ENCODE assay signal across 13 cellular contexts in genomic region chr9:91179237-91180138, GRCh38.
DNase-seq lines count a peak whose midpoint lies in the region; ATAC-seq and TF ChIP-seq lines count a peak whose summit lies in the region.
"Had no signal": no experiment of that assay in that cellular context is flagged by ENCODE, and none has a peak within 500 bp of the region (broad histone marks: within the 10 kb centered on the region; RNA-seq: fewer than 3 reads in every experiment).

No MANE protein-coding gene starts in this region.

- peaks cover 2% of the 10 kb centered on the region for H3K36me3 Mint-ChIP-seq in activated T-cell treated with anti-CD3 and anti-CD28 coated beads, Interleukin-2, amount 50 U/mL, for 24 hours (ENCODE audit: low read depth)
- H3K36me3 Mint-ChIP-seq in activated T-cell treated with anti-CD3 and anti-CD28 coated beads, Interleukin-2, amount 50 U/mL, for 4 hours (ENCODE audit: insufficient read depth): no peaks in the 10 kb centered on the region

- H3K27me3 ChIP-seq in transverse colon (no peaks in the 10 kb centered on the region), mesendoderm (ENCODE audit: insufficient read depth, low read length, poor library complexity) (no peaks in the 10 kb centered on the region)
- H3K27me3 ChIP-seq: spleen had no signal

- intact Hi-C loops in transverse colon (cut with DNase I; ENCODE audit: low total_unique reads): no loop called here

- no peaks in the 10 kb centered on the region for H3K9me3 ChIP-seq in transverse colon
- H3K9me3 ChIP-seq: spleen had no signal

- H3K4me1 Mint-ChIP-seq in activated T-cell treated with anti-CD3 and anti-CD28 coated beads, Interleukin-2, amount 50 U/mL, for 24 hours (ENCODE audit: low read depth): peaks cover 56% of the 10 kb centered on the region
- peaks cover 28% of the 10 kb centered on the region for H3K4me1 Mint-ChIP-seq in activated T-cell treated with anti-CD3 and anti-CD28 coated beads, Interleukin-2, amount 50 U/mL, for 4 hours (ENCODE audit: low read depth)

- peak overlapping the region; percentile 95 for H3K27ac Mint-ChIP-seq in activated T-cell treated with anti-CD3 and anti-CD28 coated beads, Interleukin-2, amount 50 U/mL, for 24 hours
- H3K27ac Mint-ChIP-seq: activated B cell treated with CpG ODN at 0.5 μM for 24 hours had no signal

- no peak overlapping the region for H2BK15ac ChIP-seq in mesendoderm (replicated peaks; ENCODE audit: low read depth)

- WGBS in transverse colon (ENCODE audit: low coverage in 1 of 2), 2 donors: 92 to 94% methylated on average over 3 to 23 of the region's 23 CpGs
- no CpG with 5 or more reads among the region's 23 CpGs for whole genome bisulfite sequencing in mesendoderm (ENCODE audit: extremely low coverage, insufficient coverage, low lambda C conversion rate)

- no peak overlapping the region for H4K5ac ChIP-seq in mesendoderm (ENCODE audit: low read length)

- no peak for DNase-seq in activated T-cell treated with anti-CD3 and anti-CD28 coated beads, Interleukin-2, amount 50 U/mL, for 24 hours
- DNase-seq in activated T-cell treated with anti-CD3 and anti-CD28 coated beads, Interleukin-2, amount 50 U/mL, for 4 hours: no peak
- peak; percentile 50 for DNase-seq in fibroblast of peridontal ligament (ENCODE audit: extremely low read depth)
- DNase-seq in transverse colon: peak; percentile 4
- no peak for DNase-seq in mesendoderm
- DNase-seq in GM19240 (ENCODE audit: insufficient read length, low spot score): no peak
- DNase-seq in stimulated activated CD4-positive, alpha-beta T cell treated with anti-CD3 and anti-CD28 coated beads, Interleukin-15, amount 100 ng/mL, for 24 hours: no peak
- DNase-seq: activated B cell treated with CpG ODN at 0.5 μM for 24 hours, AML-193, NCI-H446 treated with DMSO at 0.1 percent for 48 hours, SHP77 treated with DMSO at 0.1 percent for 48 hours had no signal

- H3K4me1 ChIP-seq in transverse colon (peaks cover 4 to 13% (median 9%) of the 10 kb centered on the region in 4 donors), mesendoderm (ENCODE audit: control insufficient read depth, low read depth, low read length) (no peaks in the 10 kb centered on the region)

- H3K4me3 ChIP-seq in transverse colon: no peak overlapping the region
- H3K4me3 ChIP-seq in mesendoderm (ENCODE audit: low read length): no peak overlapping the region
- H3K4me3 ChIP-seq: spleen had no signal

- in situ Hi-C loops in transverse colon (cut with MboI; ENCODE audit: low pct_ligation_motif_present in 1 of 4, low pct_unique_long_range_greater_than_20kb in 1 of 4, low sequenced_read_pairs in 3 of 4): no loop called here

- H3K27me3 Mint-ChIP-seq in activated T-cell treated with anti-CD3 and anti-CD28 coated beads, Interleukin-2, amount 50 U/mL, for 24 hours: no peaks in the 10 kb centered on the region
- no peaks in the 10 kb centered on the region for H3K27me3 Mint-ChIP-seq in activated T-cell treated with anti-CD3 and anti-CD28 coated beads, Interleukin-2, amount 50 U/mL, for 4 hours (ENCODE audit: low read depth)
- H3K27me3 Mint-ChIP-seq: activated B cell treated with CpG ODN at 0.5 μM for 24 hours had no signal

- no peak for TF ChIP-seq CTCF in transverse colon (IDR thresholded peaks at IDR 0.05)

- H3K4me3 Mint-ChIP-seq in activated T-cell treated with anti-CD3 and anti-CD28 coated beads, Interleukin-2, amount 50 U/mL, for 24 hours: no peak overlapping the region
- no peak overlapping the region for H3K4me3 Mint-ChIP-seq in activated T-cell treated with anti-CD3 and anti-CD28 coated beads, Interleukin-2, amount 50 U/mL, for 4 hours
- H3K4me3 Mint-ChIP-seq: activated B cell treated with CpG ODN at 0.5 μM for 24 hours had no signal

- H3K27ac ChIP-seq in transverse colon: no peak overlapping the region
- H3K27ac ChIP-seq in mesendoderm (ENCODE audit: low read depth, low read length): no peak overlapping the region
- H3K27ac ChIP-seq: spleen had no signal

- no peak overlapping the region for H3K56ac ChIP-seq in mesendoderm (ENCODE audit: low read length)

- H3K4ac ChIP-seq in mesendoderm (ENCODE audit: low read depth, low read length): no peak overlapping the region

- ATAC-seq in activated T-cell treated with anti-CD3 and anti-CD28 coated beads, Interleukin-2, amount 50 U/mL, for 4 hours: no peak
- peak; percentile 58 for ATAC-seq in SK-N-SH treated with all-trans-retinoic acid at 6 μM for 48 hours

- no peak overlapping the region for H3K9ac ChIP-seq in mesendoderm (ENCODE audit: low read length)

- H3K9me3 Mint-ChIP-seq in activated T-cell treated with anti-CD3 and anti-CD28 coated beads, Interleukin-2, amount 50 U/mL, for 24 hours: no peaks in the 10 kb centered on the region
- no peaks in the 10 kb centered on the region for H3K9me3 Mint-ChIP-seq in activated T-cell treated with anti-CD3 and anti-CD28 coated beads, Interleukin-2, amount 50 U/mL, for 4 hours
- H3K9me3 Mint-ChIP-seq: activated B cell treated with CpG ODN at 0.5 μM for 24 hours had no signal

- no peak overlapping the region for H2BK120ac ChIP-seq in mesendoderm (ENCODE audit: low read depth, low read length)

- no peak overlapping the region for H4K8ac ChIP-seq in mesendoderm (ENCODE audit: low read depth, low read length)

- H3K18ac ChIP-seq in mesendoderm (ENCODE audit: low read length): no peak overlapping the region

- no peak overlapping the region for H2AK5ac ChIP-seq in mesendoderm (ENCODE audit: low read length)

- no peak overlapping the region for H3K23ac ChIP-seq in mesendoderm (ENCODE audit: low read length)

- no peak for TF ChIP-seq EP300 in transverse colon (IDR thresholded peaks at IDR 0.05; ENCODE audit: low read depth)

- no peaks in the 10 kb centered on the region for H3K79me1 ChIP-seq in mesendoderm (ENCODE audit: low read length)

- H3K4me2 ChIP-seq in mesendoderm (ENCODE audit: low read length): no peak overlapping the region

- H3K79me2 ChIP-seq in mesendoderm (ENCODE audit: control insufficient read depth, insufficient read depth, low read length): no peaks in the 10 kb centered on the region

- no peak overlapping the region for H2BK5ac ChIP-seq in mesendoderm (ENCODE audit: low read length)

- TF ChIP-seq POLR2A in transverse colon (IDR thresholded peaks at IDR 0.05): no peak

- no peaks in the 10 kb centered on the region for H3K36me3 ChIP-seq in transverse colon
- no peaks in the 10 kb centered on the region for H3K36me3 ChIP-seq in mesendoderm (ENCODE audit: control insufficient read depth, insufficient read depth, low read length)
- H3K36me3 ChIP-seq: spleen had no signal

TF ChIP-seq in SK-N-SH treated with all-trans-retinoic acid at 6 μM for 48 hours, 23 proteins besides CTCF, POLR2A, EP300 and RAD21:
- TF ChIP-seq ISL1 (CRISPR knock-in tag; IDR thresholded peaks at IDR 0.05) (no peak), CSRNP3 (CRISPR knock-in tag; IDR thresholded peaks at IDR 0.05) (no peak), BACH2 (CRISPR knock-in tag; IDR thresholded peaks at IDR 0.05; ENCODE audit: borderline replicate concordance) (no peak), GLIS3 (CRISPR knock-in tag; IDR thresholded peaks at IDR 0.05) (no peak), ZFP3 (CRISPR knock-in tag; IDR thresholded peaks at IDR 0.05) (no peak), CREB5 (CRISPR knock-in tag; IDR thresholded peaks at IDR 0.05; ENCODE audit: low read depth) (no peak), TCF4 (CRISPR knock-in tag; IDR thresholded peaks at IDR 0.05; ENCODE audit: borderline replicate concordance) (no peak), CSDC2 (CRISPR knock-in tag; IDR thresholded peaks at IDR 0.05) (no peak), TOX (CRISPR knock-in tag; IDR thresholded peaks at IDR 0.05; ENCODE audit: borderline replicate concordance) (no peak)
TF ChIP-seq in SK-N-SH treated with all-trans-retinoic acid at 6 μM for 48 hours: peak in this region for 0.

Comparison
In these comparisons a context has a peak if more than half of its experiments do, and no peak if none do; other contexts are left out.
1. DNase-seq: peak in fibroblast of peridontal ligament (single experiment) and transverse colon (single experiment); none in activated T-cell treated with anti-CD3 and anti-CD28 coated beads, Interleukin-2, amount 50 U/mL, for 24 hours (single experiment), activated T-cell treated with anti-CD3 and anti-CD28 coated beads, Interleukin-2, amount 50 U/mL, for 4 hours (single experiment), mesendoderm (single experiment), GM19240 (single experiment) and stimulated activated CD4-positive, alpha-beta T cell treated with anti-CD3 and anti-CD28 coated beads, Interleukin-15, amount 100 ng/mL, for 24 hours (single experiment).